ENCODE assay signal across 16 cellular contexts in the genomic region with DNA sequence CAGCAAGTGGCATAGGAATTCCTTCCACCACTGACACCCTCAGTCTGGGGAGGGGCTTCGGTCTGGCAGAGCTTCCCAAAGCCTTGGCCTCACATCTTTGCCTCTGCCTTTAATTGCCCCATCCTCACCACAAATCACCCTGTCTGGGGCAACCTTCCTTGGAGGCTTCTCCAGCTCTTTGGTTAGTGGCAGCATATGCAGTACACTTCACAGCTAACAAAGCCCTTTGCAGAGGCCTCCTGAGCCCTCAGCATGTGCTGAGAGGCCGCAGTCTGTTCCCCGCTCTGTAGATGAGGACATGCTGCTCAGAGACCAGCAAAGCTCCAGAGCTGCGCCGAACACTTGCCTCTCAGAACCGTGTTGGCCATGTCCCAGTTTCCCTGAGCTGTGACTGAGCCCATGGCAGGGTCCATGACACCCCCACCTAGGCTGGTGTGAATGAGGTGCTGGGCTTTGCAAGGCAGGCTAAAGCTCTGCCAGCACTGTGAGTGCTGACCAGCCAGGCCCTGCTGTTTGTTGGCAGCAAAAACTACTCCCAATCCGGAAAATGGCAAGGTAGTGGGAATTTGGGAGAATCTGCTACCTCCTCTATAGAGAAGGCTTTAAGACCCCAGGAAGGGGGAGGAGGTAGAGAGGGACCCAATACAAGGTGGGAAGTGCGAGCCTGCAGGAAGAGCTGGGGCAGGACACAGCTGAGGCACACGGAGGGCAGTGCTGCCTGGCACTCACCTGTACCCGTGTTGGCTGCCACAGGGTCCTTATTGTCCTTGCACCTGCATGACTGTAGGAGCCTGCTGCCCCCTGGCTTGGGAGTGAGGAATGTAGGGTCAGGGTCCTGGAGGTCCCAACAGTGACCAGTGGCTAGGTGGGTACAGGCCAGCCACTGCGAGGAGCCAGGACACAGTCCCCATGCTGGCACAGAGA. TPM values are rescaled to one million over a fixed set of nuclear protein-coding genes. Genes with fewer than 3 reads are reported as not detected.
DNase-seq lines count a peak whose midpoint lies in the region; ATAC-seq and TF ChIP-seq lines count a peak whose summit lies in the region.
"Had no signal": no experiment of that assay in that cellular context is flagged by ENCODE, and none has a peak within 500 bp of the region (broad histone marks: within the 10 kb centered on the region; RNA-seq: fewer than 3 reads in every experiment).

No MANE protein-coding gene starts in this region.

- no peaks in the 10 kb centered on the region for H3K79me2 ChIP-seq in MM.1S (ENCODE audit: low read length)

- TF ChIP-seq CTCF in MM.1S (IDR thresholded peaks at IDR 0.05; ENCODE audit: low read length) (no peak), chondrocyte (IDR thresholded peaks at IDR 0.05) (peak; percentile 14), left lung (IDR thresholded peaks at IDR 0.05) (no peak)

- H3K27ac ChIP-seq in MM.1S (ENCODE audit: low read length) (no peak overlapping the region), left lung (no peak overlapping the region)
- H3K27ac ChIP-seq: KMS-11, SJSA1 had no signal

- H3K27me3 ChIP-seq in MM.1S (replicated peaks; ENCODE audit: insufficient read depth, low read length), result no peaks in the 10 kb centered on the region
- H3K27me3 ChIP-seq in left lung, result peaks cover 0 to 16% of the 10 kb centered on the region in 2 donors
- H3K27me3 ChIP-seq: SJSA1 had no signal

- H4K20me1 ChIP-seq in MM.1S (ENCODE audit: insufficient read depth, low read length), result no peaks in the 10 kb centered on the region

- H3K36me3 Mint-ChIP-seq in chondrocyte (ENCODE audit: low read depth), result no peaks in the 10 kb centered on the region
- H3K36me3 Mint-ChIP-seq: activated naive CD8-positive, alpha-beta T cell had no signal

- H3K27ac Mint-ChIP-seq in chondrocyte (ENCODE audit: unreplicated experiment), result no peak overlapping the region
- H3K27ac Mint-ChIP-seq: activated CD4-positive, alpha-beta T cell treated with anti-CD3 and anti-CD28 coated beads, Interleukin-2, amount 10 ng/mL, durations not matched to agents 24 days and 14 days; activated naive CD8-positive, alpha-beta T cell; T-helper 17 cell had no signal

- DNase-seq in MM.1S (peak; percentile 2), chondrocyte (ENCODE audit: low spot score) (peak; percentile 61), left lung (peak; percentile 31 to 39), sciatic nerve (ENCODE audit: low spot score) (peak; percentile 41), NCI-H146 treated with DMSO at 0.1 percent for 48 hours (lab: John Stamatoyannopoulos, UW; ENCODE audit: unreplicated experiment) (no peak), HuH-7 (ENCODE audit: low spot score) (no peak)
- no peak for DNase-seq in stimulated activated naive CD4-positive, alpha-beta T cell treated with Interleukin-2 at 50 U/mL for 16 hours (lab: John Stamatoyannopoulos, UW)
- DNase-seq: activated CD4-positive, alpha-beta T cell treated with anti-CD3 and anti-CD28 coated beads, Interleukin-2, amount 10 ng/mL, durations not matched to agents 24 days and 14 days; NCI-H2029; NCI-H226; NCI-H774; T-helper 17 cell had no signal

- no peaks in the 10 kb centered on the region for H3K4me1 Mint-ChIP-seq in chondrocyte (ENCODE audit: low read depth)
- H3K4me1 Mint-ChIP-seq: activated CD4-positive, alpha-beta T cell treated with anti-CD3 and anti-CD28 coated beads, Interleukin-2, amount 10 ng/mL, durations not matched to agents 24 days and 14 days had no signal

- no peaks in the 10 kb centered on the region for H3F3A ChIP-seq in MM.1S (ENCODE audit: insufficient read depth, low read length)

- H3K9me3 ChIP-seq in MM.1S (replicated peaks; ENCODE audit: insufficient read depth, low read length), result no peaks in the 10 kb centered on the region
- no peaks in the 10 kb centered on the region for H3K9me3 ChIP-seq in left lung
- H3K9me3 ChIP-seq: SJSA1 had no signal

- H3K4me3 ChIP-seq in MM.1S (ENCODE audit: low read length) (no peak overlapping the region), left lung (no peak overlapping the region)
- H3K4me3 ChIP-seq: SJSA1 had no signal

- no peak overlapping the region for H3K4me3 Mint-ChIP-seq in chondrocyte (ENCODE audit: unreplicated experiment)
- H3K4me3 Mint-ChIP-seq: activated CD4-positive, alpha-beta T cell treated with anti-CD3 and anti-CD28 coated beads, Interleukin-2, amount 10 ng/mL, durations not matched to agents 24 days and 14 days; activated naive CD8-positive, alpha-beta T cell; T-helper 17 cell had no signal

- H3K9me2 ChIP-seq in MM.1S (replicated peaks; ENCODE audit: insufficient read depth, low read length), result no peaks in the 10 kb centered on the region

- no peaks in the 10 kb centered on the region for H3K9me3 Mint-ChIP-seq in chondrocyte (ENCODE audit: low read depth)
- H3K9me3 Mint-ChIP-seq: activated CD4-positive, alpha-beta T cell treated with anti-CD3 and anti-CD28 coated beads, Interleukin-2, amount 10 ng/mL, durations not matched to agents 24 days and 14 days had no signal

- H3K4me1 ChIP-seq in MM.1S (ENCODE audit: low read length) (no peaks in the 10 kb centered on the region), left lung (no peaks in the 10 kb centered on the region)
- H3K4me1 ChIP-seq: SJSA1 had no signal

- no peak overlapping the region for H2AFZ ChIP-seq in MM.1S (ENCODE audit: low read length)

- H3K4me2 ChIP-seq in MM.1S (ENCODE audit: low read depth, low read length), result no peak overlapping the region
- H3K4me2 ChIP-seq: KMS-11 had no signal

- H3K36me3 ChIP-seq in MM.1S (replicated peaks; ENCODE audit: insufficient read depth, low read length) (no peaks in the 10 kb centered on the region), left lung (no peaks in the 10 kb centered on the region)
- H3K36me3 ChIP-seq: SJSA1 had no signal

- intact Hi-C loops in left lung (cut with DNase I) (no loop called here), sciatic nerve (cut with DNase I) (loop anchor here (5.0 kb wide), 1 partner anchor 1153 kb away; a partner anchor contains a TSS)

- H3K27me3 Mint-ChIP-seq in chondrocyte (ENCODE audit: low read depth), result peaks cover 21% of the 10 kb centered on the region

- no peak overlapping the region for H3K9ac ChIP-seq in MM.1S (ENCODE audit: low read length)
- H3K9ac ChIP-seq: KMS-11 had no signal

- ATAC-seq in left lung (no peak), sciatic nerve (peak; percentile 27)
- ATAC-seq: T-helper 17 cell had no signal

RNA-seq across cellular contexts. Expression of a gene that starts 8.4 kb away (rescaled TPM):
- total RNA-seq in chondrocyte, result 0.41 to 1.8 TPM (median 1.3 TPM) in 3 replicates
- 10 to 100 TPM; 12.8 to 14.8 TPM for total RNA-seq in left lung
- 22.7 TPM for total RNA-seq in sciatic nerve

RNA-seq across cellular contexts. Expression of a gene that starts 29.1 kb away (rescaled TPM):
- not detected in 3 replicates for total RNA-seq in chondrocyte
- 1 to 10 TPM in 1 of 2 donors, not detected in 1; 8.2 TPM for total RNA-seq in left lung
- 1.5 TPM for total RNA-seq in sciatic nerve
- total RNA-seq: activated CD4-positive, alpha-beta T cell treated with anti-CD3 and anti-CD28 coated beads, Interleukin-2, amount 10 ng/mL, durations not matched to agents 24 days and 14 days; osteocyte; SJSA1; T-helper 17 cell had no signal

Comparison
In these comparisons a context has a peak if more than half of its experiments do, and no peak if none do; other contexts are left out.
1. DNase-seq: peak in MM.1S (single experiment), chondrocyte (single experiment), left lung (2 of 2) and sciatic nerve (single experiment); none in stimulated activated naive CD4-positive, alpha-beta T cell treated with Interleukin-2 at 50 U/mL for 16 hours (single experiment), NCI-H146 treated with DMSO at 0.1 percent for 48 hours (single experiment) and HuH-7 (single experiment).